In the genomic region with DNA sequence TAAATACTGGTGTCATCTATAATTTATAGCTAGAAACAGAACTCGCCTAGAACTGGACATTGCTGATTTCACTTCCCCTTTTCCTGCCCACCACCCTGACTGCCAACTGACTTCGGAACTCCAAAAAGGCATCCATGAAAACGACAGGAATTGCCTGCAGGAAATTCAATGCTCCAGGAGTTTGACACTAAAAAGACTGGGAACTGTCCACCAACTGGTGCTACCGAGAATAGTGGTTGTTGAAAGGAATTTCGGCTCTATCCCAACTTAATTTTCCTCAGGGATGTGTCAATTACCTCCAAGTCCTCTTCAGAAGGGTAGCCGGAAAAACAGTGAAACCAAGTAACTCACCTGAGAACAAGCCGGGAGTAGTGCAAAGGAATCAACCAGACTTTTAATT, we compare ENCODE assay signal across 1 cellular context.
TF ChIP-seq lines count a peak whose summit lies in the region.

No MANE protein-coding gene starts in this region.

TF ChIP-seq in SK-N-SH, 30 proteins besides CTCF, POLR2A, EP300 and RAD21:
- TF ChIP-seq, protein P1, sequence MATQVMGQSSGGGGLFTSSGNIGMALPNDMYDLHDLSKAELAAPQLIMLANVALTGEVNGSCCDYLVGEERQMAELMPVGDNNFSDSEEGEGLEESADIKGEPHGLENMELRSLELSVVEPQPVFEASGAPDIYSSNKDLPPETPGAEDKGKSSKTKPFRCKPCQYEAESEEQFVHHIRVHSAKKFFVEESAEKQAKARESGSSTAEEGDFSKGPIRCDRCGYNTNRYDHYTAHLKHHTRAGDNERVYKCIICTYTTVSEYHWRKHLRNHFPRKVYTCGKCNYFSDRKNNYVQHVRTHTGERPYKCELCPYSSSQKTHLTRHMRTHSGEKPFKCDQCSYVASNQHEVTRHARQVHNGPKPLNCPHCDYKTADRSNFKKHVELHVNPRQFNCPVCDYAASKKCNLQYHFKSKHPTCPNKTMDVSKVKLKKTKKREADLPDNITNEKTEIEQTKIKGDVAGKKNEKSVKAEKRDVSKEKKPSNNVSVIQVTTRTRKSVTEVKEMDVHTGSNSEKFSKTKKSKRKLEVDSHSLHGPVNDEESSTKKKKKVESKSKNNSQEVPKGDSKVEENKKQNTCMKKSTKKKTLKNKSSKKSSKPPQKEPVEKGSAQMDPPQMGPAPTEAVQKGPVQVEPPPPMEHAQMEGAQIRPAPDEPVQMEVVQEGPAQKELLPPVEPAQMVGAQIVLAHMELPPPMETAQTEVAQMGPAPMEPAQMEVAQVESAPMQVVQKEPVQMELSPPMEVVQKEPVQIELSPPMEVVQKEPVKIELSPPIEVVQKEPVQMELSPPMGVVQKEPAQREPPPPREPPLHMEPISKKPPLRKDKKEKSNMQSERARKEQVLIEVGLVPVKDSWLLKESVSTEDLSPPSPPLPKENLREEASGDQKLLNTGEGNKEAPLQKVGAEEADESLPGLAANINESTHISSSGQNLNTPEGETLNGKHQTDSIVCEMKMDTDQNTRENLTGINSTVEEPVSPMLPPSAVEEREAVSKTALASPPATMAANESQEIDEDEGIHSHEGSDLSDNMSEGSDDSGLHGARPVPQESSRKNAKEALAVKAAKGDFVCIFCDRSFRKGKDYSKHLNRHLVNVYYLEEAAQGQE (IDR thresholded peaks at IDR 0.05; ENCODE audit: low read depth, low read length), result peak; percentile 36; the same call in 1 of the 2 replicates
